ENCODE assay signal across 29 cellular contexts in the genomic region with DNA sequence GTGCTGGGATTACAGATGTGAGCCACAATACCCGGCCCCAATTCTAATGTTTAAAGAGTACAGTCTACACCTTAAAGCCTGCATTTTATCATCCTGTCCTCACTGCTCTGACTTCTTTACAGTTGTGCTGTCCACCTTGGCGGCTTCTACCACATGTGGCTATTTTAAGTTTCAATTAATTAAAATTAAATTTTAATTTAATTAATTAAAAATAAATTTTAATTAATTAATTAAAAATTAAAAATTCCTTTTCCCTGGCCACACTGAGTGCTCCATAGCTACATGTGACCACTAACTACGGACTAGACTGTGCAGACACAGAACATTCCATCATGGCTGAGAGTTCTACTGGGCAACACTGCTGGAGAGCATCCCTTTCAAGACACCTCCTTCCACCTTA. TPM values are rescaled to one million over a fixed set of nuclear protein-coding genes. Genes with fewer than 3 reads are reported as not detected.
"Had no signal": no experiment of that assay in that cellular context is flagged by ENCODE, and none has a peak within 500 bp of the region (broad histone marks: within the 10 kb centered on the region; RNA-seq: fewer than 3 reads in every experiment).

No MANE protein-coding gene starts in this region.

- ATAC-seq: left colon; left lung; lower lobe of right lung; naive thymus-derived CD8-positive, alpha-beta T cell; sciatic nerve; stimulated activated naive B cell treated with anti-CD40 and anti-IgM and Interleukin-4, amounts not matched to agents 10 μg/mL and 1 μg/mL and 100 μg/mL, for 72 hours; stimulated activated naive CD8-positive, alpha-beta T cell treated with anti-CD3 and anti-CD28 coated beads, Interleukin-15, Interleukin-2, amounts not matched to agents 100 U/mL and 50 U/mL, for 24 hours; upper lobe of right lung had no signal

- H3K27me3 ChIP-seq: left lung, ovary, right atrium auricular region, stomach, suprapubic skin, tibial artery, upper lobe of right lung had no signal

- H3K9me3 Mint-ChIP-seq: naive thymus-derived CD8-positive, alpha-beta T cell; nephron; stimulated activated naive B cell treated with anti-CD40 and anti-IgM and Interleukin-4, amounts not matched to agents 10 μg/mL and 1 μg/mL and 100 μg/mL, for 72 hours had no signal

- H3K27me3 Mint-ChIP-seq: progenitor cell of endocrine pancreas had no signal

- H3K27ac Mint-ChIP-seq: immature natural killer cell; naive thymus-derived CD8-positive, alpha-beta T cell; nephron; progenitor cell of endocrine pancreas; stimulated activated naive B cell treated with anti-CD40 and anti-IgM and Interleukin-4, amounts not matched to agents 10 μg/mL and 1 μg/mL and 100 μg/mL, for 72 hours had no signal

- FAIRE-seq: islet of Langerhans, kidney, urothelium cell line had no signal

- H3K4me3 Mint-ChIP-seq: immature natural killer cell; naive thymus-derived CD8-positive, alpha-beta T cell; nephron; stimulated activated naive B cell treated with anti-CD40 and anti-IgM and Interleukin-4, amounts not matched to agents 10 μg/mL and 1 μg/mL and 100 μg/mL, for 72 hours had no signal

- H3K27ac ChIP-seq: left lung, lower lobe of right lung, ovary, right atrium auricular region, skin epidermis, suprapubic skin, thoracic aorta, tibial artery, upper lobe of right lung had no signal

- H3K9me3 ChIP-seq: left lung, lower lobe of right lung, ovary, right atrium auricular region, stomach, suprapubic skin, thoracic aorta, tibial artery, upper lobe of right lung had no signal

- H3K36me3 ChIP-seq: left lung, lower lobe of right lung, ovary, right atrium auricular region, stomach, suprapubic skin, thoracic aorta, tibial artery, upper lobe of right lung had no signal

- H3K4me1 Mint-ChIP-seq: naive thymus-derived CD8-positive, alpha-beta T cell; stimulated activated naive B cell treated with anti-CD40 and anti-IgM and Interleukin-4, amounts not matched to agents 10 μg/mL and 1 μg/mL and 100 μg/mL, for 72 hours had no signal

- H3K4me3 ChIP-seq: left lung, lower lobe of right lung, ovary, right atrium auricular region, skin epidermis, stomach, suprapubic skin, thoracic aorta, tibial artery, upper lobe of right lung had no signal

- H3K36me3 Mint-ChIP-seq: naive thymus-derived CD8-positive, alpha-beta T cell; stimulated activated naive B cell treated with anti-CD40 and anti-IgM and Interleukin-4, amounts not matched to agents 10 μg/mL and 1 μg/mL and 100 μg/mL, for 72 hours had no signal

- DNase-seq: hypothalamus; immature natural killer cell; kidney; left colon; left lung; lower lobe of right lung; mammary epithelial cell; mesenchymal stem cell; naive thymus-derived CD8-positive, alpha-beta T cell; ovary; stimulated activated CD4-positive, alpha-beta T cell treated with anti-CD3 and anti-CD28 coated beads, Interleukin-12 subunit alpha, Interleukin-12 subunit beta, amount 100 ng/mL, for 4 hours; stimulated activated CD4-positive, alpha-beta T cell treated with anti-CD3 and anti-CD28 coated beads, Interleukin-15, amount 100 ng/mL, for 24 hours; stimulated activated CD4-positive, alpha-beta T cell treated with anti-CD3 and anti-CD28 coated beads, Interleukin-2, amount 100 ng/mL, for 24 hours; stimulated activated CD4-positive, alpha-beta T cell treated with anti-CD3 and anti-CD28 coated beads, Interleukin-4, amount 100 ng/mL, for 1 hour; stimulated activated naive B cell treated with anti-CD40 and anti-IgM and Interleukin-4, amounts not matched to agents 10 μg/mL and 1 μg/mL and 100 μg/mL, for 72 hours; stimulated activated naive CD8-positive, alpha-beta T cell treated with anti-CD3 and anti-CD28 coated beads, Interleukin-15, Interleukin-2, amounts not matched to agents 100 U/mL and 50 U/mL, for 24 hours; stomach; tibial artery; trophoblast cell; upper lobe of right lung had no signal

RNA-seq across cellular contexts. Expression of a gene that starts 27.4 kb away (rescaled TPM):
- polyA plus RNA-seq: naive thymus-derived CD8-positive, alpha-beta T cell had no signal
